Comparison of ENCODE assay signal across 28 cellular contexts in genomic region chrX:97334850-97335249, GRCh38.
"Had no signal": no experiment of that assay in that cellular context is flagged by ENCODE, and none has a peak within 500 bp of the region (broad histone marks: within the 10 kb centered on the region; RNA-seq: fewer than 3 reads in every experiment).

No MANE protein-coding gene starts in this region.

- H3K9me3 Mint-ChIP-seq: activated naive CD4-positive, alpha-beta T cell treated with anti-CD3 and anti-CD28 coated beads for 36 hours; activated naive CD8-positive, alpha-beta T cell treated with anti-CD3 and anti-CD28 coated beads for 36 hours; brain; natural killer cell treated with Interleukin-12 subunit alpha and Interleukin-12 subunit beta and Interleukin-15 and Interleukin-18, amount 100 ng/mL, for 72 hours; type B pancreatic cell had no signal

- H3K9me3 ChIP-seq: adrenal gland, colonic mucosa, left ventricle myocardium inferior, mucosa of descending colon, thoracic aorta, uterus had no signal

- H3K27me3 Mint-ChIP-seq: activated naive CD8-positive, alpha-beta T cell treated with anti-CD3 and anti-CD28 coated beads for 36 hours; brain; natural killer cell treated with Interleukin-12 subunit alpha and Interleukin-12 subunit beta and Interleukin-15 and Interleukin-18, amount 100 ng/mL, for 72 hours; type B pancreatic cell had no signal

- ATAC-seq: mucosa of descending colon; natural killer cell treated with Interleukin-12 subunit alpha and Interleukin-12 subunit beta and Interleukin-15 and Interleukin-18, amount 100 ng/mL, for 72 hours; right cardiac atrium; stimulated activated naive CD8-positive, alpha-beta T cell treated with anti-CD3 and anti-CD28 coated beads, Interleukin-15, Interleukin-2, amounts not matched to agents 100 U/mL and 50 U/mL, for 24 hours had no signal

- FAIRE-seq: frontal cortex, TTC549 had no signal

- H3K27me3 ChIP-seq: adrenal gland, cardiac muscle cell, colonic mucosa, uterus had no signal

- H3K4me1 ChIP-seq: adrenal gland, colonic mucosa, left ventricle myocardium inferior, uterus had no signal

- H3K4me1 Mint-ChIP-seq: activated naive CD8-positive, alpha-beta T cell treated with anti-CD3 and anti-CD28 coated beads for 36 hours; brain had no signal

- H3K27ac ChIP-seq: adrenal gland, cardiac muscle cell, colonic mucosa, left ventricle myocardium inferior, thoracic aorta, uterus, VCaP had no signal

- DNase-seq: activated CD4-positive, alpha-beta T cell treated with anti-CD3 and anti-CD28 coated beads for 4 hours; activated CD4-positive, alpha-beta T cell treated with anti-CD3 and anti-CD28 coated beads, Interleukin-2, amount 50 U/mL, for 4 hours; activated CD8-positive, alpha-beta memory T cell treated with anti-CD3 and anti-CD28 coated beads for 24 hours; activated effector memory CD4-positive, alpha-beta T cell treated with anti-CD3 and anti-CD28 coated beads, Interleukin-2, amount 50 U/mL, for 16 hours; activated naive CD4-positive, alpha-beta T cell treated with anti-CD3 and anti-CD28 coated beads for 36 hours; activated naive CD8-positive, alpha-beta T cell treated with anti-CD3 and anti-CD28 coated beads for 36 hours; adrenal gland; aorta; cerebellar nuclear complex; colonic mucosa; effector CD8-positive, alpha-beta T cell; left ventricle myocardium inferior; mucosa of descending colon; posterior cingulate gyrus; right cardiac atrium; stimulated activated CD4-positive, alpha-beta T cell treated with anti-CD3 and anti-CD28 coated beads, Interleukin-15, amount 100 ng/mL, for 24 hours; stimulated activated naive CD8-positive, alpha-beta T cell treated with anti-CD3 and anti-CD28 coated beads, Interleukin-15, Interleukin-2, amounts not matched to agents 100 U/mL and 50 U/mL, for 24 hours; T-helper 9 cell; uterus had no signal

- H3K36me3 ChIP-seq: adrenal gland, cardiac muscle cell, colonic mucosa, left ventricle myocardium inferior, thoracic aorta, uterus had no signal

- H3K4me3 ChIP-seq: adrenal gland, cardiac muscle cell, colonic mucosa, left ventricle myocardium inferior, lung, mucosa of descending colon, thoracic aorta, uterus had no signal

- H3K4me3 Mint-ChIP-seq: activated naive CD4-positive, alpha-beta T cell treated with anti-CD3 and anti-CD28 coated beads for 36 hours; activated naive CD8-positive, alpha-beta T cell treated with anti-CD3 and anti-CD28 coated beads for 36 hours; brain; natural killer cell treated with Interleukin-12 subunit alpha and Interleukin-12 subunit beta and Interleukin-15 and Interleukin-18, amount 100 ng/mL, for 72 hours; type B pancreatic cell had no signal

- H3K36me3 Mint-ChIP-seq: activated naive CD8-positive, alpha-beta T cell treated with anti-CD3 and anti-CD28 coated beads for 36 hours; brain; natural killer cell treated with Interleukin-12 subunit alpha and Interleukin-12 subunit beta and Interleukin-15 and Interleukin-18, amount 100 ng/mL, for 72 hours had no signal

- H3K27ac Mint-ChIP-seq: activated naive CD4-positive, alpha-beta T cell treated with anti-CD3 and anti-CD28 coated beads for 36 hours; activated naive CD8-positive, alpha-beta T cell treated with anti-CD3 and anti-CD28 coated beads for 36 hours; brain; natural killer cell treated with Interleukin-12 subunit alpha and Interleukin-12 subunit beta and Interleukin-15 and Interleukin-18, amount 100 ng/mL, for 72 hours; type B pancreatic cell had no signal
